ENCODE assay signal across 11 cellular contexts in genomic region chr9:137218212-137218753, GRCh38. TPM values are rescaled to one million over a fixed set of nuclear protein-coding genes. Genes with fewer than 3 reads are reported as not detected.
DNase-seq lines count a peak whose midpoint lies in the region; ATAC-seq and TF ChIP-seq lines count a peak whose summit lies in the region.
"Had no signal": no experiment of that assay in that cellular context is flagged by ENCODE, and none has a peak within 500 bp of the region (broad histone marks: within the 10 kb centered on the region; RNA-seq: fewer than 3 reads in every experiment).

No MANE protein-coding gene starts in this region.

- H3K4me3 ChIP-seq in left ventricle myocardium inferior = peak overlapping the region; percentile 59
- no peak overlapping the region for H3K4me3 ChIP-seq in right atrium auricular region
- no peak overlapping the region for H3K4me3 ChIP-seq in lower lobe of right lung
- no peak overlapping the region for H3K4me3 ChIP-seq in naive thymus-derived CD4-positive, alpha-beta T cell (ENCODE audit: low read length)

- ATAC-seq in lower lobe of right lung (no peak), GM18519 (IDR thresholded peaks at IDR 0.05; ENCODE audit: low FRiP score, unreplicated experiment) (no peak)
- no peak for ATAC-seq in CD4-positive, alpha-beta T cell (ENCODE audit: poor library complexity)
- no peak for ATAC-seq in naive thymus-derived CD4-positive, alpha-beta T cell

- TF ChIP-seq CTCF in left ventricle myocardium inferior (IDR thresholded peaks at IDR 0.05; ENCODE audit: borderline replicate concordance) (no peak), right atrium auricular region (IDR thresholded peaks at IDR 0.05) (no peak), lower lobe of right lung (IDR thresholded peaks at IDR 0.05) (no peak)
- no peak for TF ChIP-seq CTCF in CD4-positive, alpha-beta T cell (IDR thresholded peaks at IDR 0.05)

- CTCF ChIA-PET in CD4-positive, alpha-beta T cell (lab: Charles Lee) = interaction anchor here (1.1 kb wide), 1 partner anchor 9 kb away, joined by 3 read pairs; the partner anchor contains the start of gene RNF224
- CTCF ChIA-PET in naive thymus-derived CD4-positive, alpha-beta T cell (lab: Charles Lee) = no interaction called here

- H3K4me1 ChIP-seq in left ventricle myocardium inferior = peaks cover 52% of the 10 kb centered on the region
- H3K4me1 ChIP-seq in right atrium auricular region = peaks cover 0 to 44% of the 10 kb centered on the region in 2 donors
- peaks cover 33% of the 10 kb centered on the region for H3K4me1 ChIP-seq in lower lobe of right lung
- H3K4me1 ChIP-seq in naive thymus-derived CD4-positive, alpha-beta T cell (ENCODE audit: control insufficient read depth in 2 of 2, insufficient read depth in 2 of 2, low read length in 2 of 2) = peaks cover 0 to 5% of the 10 kb centered on the region in 2 donors

- no peaks in the 10 kb centered on the region for H3K9me3 Mint-ChIP-seq in CD4-positive, alpha-beta T cell
- H3K9me3 Mint-ChIP-seq in naive thymus-derived CD4-positive, alpha-beta T cell = no peaks in the 10 kb centered on the region
- H3K9me3 Mint-ChIP-seq: activated naive CD4-positive, alpha-beta T cell treated with anti-CD3 and anti-CD28 coated beads, Interleukin-2, amount 10 ng/mL, durations not matched to agents 7 days and 5 days had no signal

- peaks cover 15% of the 10 kb centered on the region for H3K36me3 ChIP-seq in left ventricle myocardium inferior
- no peaks in the 10 kb centered on the region for H3K36me3 ChIP-seq in right atrium auricular region
- H3K36me3 ChIP-seq in lower lobe of right lung = peaks cover 16% of the 10 kb centered on the region
- H3K36me3 ChIP-seq in naive thymus-derived CD4-positive, alpha-beta T cell (ENCODE audit: control insufficient read depth in 2 of 3, insufficient read depth in 3 of 3, low read length in 3 of 3) = peaks cover 0 to 28% (median 0%) of the 10 kb centered on the region in 3 experiments

- H3K27me3 Mint-ChIP-seq in CD4-positive, alpha-beta T cell = no peaks in the 10 kb centered on the region
- H3K27me3 Mint-ChIP-seq in naive thymus-derived CD4-positive, alpha-beta T cell = no peaks in the 10 kb centered on the region
- H3K27me3 Mint-ChIP-seq: activated naive CD4-positive, alpha-beta T cell treated with anti-CD3 and anti-CD28 coated beads, Interleukin-2, amount 10 ng/mL, durations not matched to agents 7 days and 5 days had no signal

- H3K4me1 Mint-ChIP-seq in CD4-positive, alpha-beta T cell (ENCODE audit: low read depth) = peaks cover 5% of the 10 kb centered on the region
- peaks cover 0 to 5% (median 0%) of the 10 kb centered on the region in 7 donors for H3K4me1 Mint-ChIP-seq in naive thymus-derived CD4-positive, alpha-beta T cell

- no peaks in the 10 kb centered on the region for H3K9me3 ChIP-seq in left ventricle myocardium inferior (replicated peaks)
- no peaks in the 10 kb centered on the region for H3K9me3 ChIP-seq in right atrium auricular region
- no peaks in the 10 kb centered on the region for H3K9me3 ChIP-seq in lower lobe of right lung
- no peaks in the 10 kb centered on the region for H3K9me3 ChIP-seq in CD4-positive, alpha-beta T cell (ENCODE audit: control insufficient read depth, low read length)
- H3K9me3 ChIP-seq in naive thymus-derived CD4-positive, alpha-beta T cell (ENCODE audit: control insufficient read depth in 2 of 3, low read length in 3 of 3) = no peaks in the 10 kb centered on the region

- POLR2A ChIA-PET in CD4-positive, alpha-beta T cell (lab: Charles Lee) = no interaction called here
- POLR2A ChIA-PET in naive thymus-derived CD4-positive, alpha-beta T cell (lab: Charles Lee) = interaction anchor here (1.3 kb wide), 1 partner anchor 24 kb away, joined by 3 read pairs; no protein-coding TSS in a partner anchor

- DNase-seq in left ventricle myocardium inferior = no peak
- no peak for DNase-seq in right atrium auricular region (ENCODE audit: low spot score)
- no peak for DNase-seq in lower lobe of right lung
- no peak for DNase-seq in CD4-positive, alpha-beta T cell
- DNase-seq in naive thymus-derived CD4-positive, alpha-beta T cell = no peak
- DNase-seq: activated naive CD4-positive, alpha-beta T cell treated with anti-CD3 and anti-CD28 coated beads, Interleukin-2, amount 10 ng/mL, durations not matched to agents 7 days and 5 days; caudate nucleus; occipital lobe had no signal

- peak overlapping the region; percentile 66 for H3K27ac ChIP-seq in left ventricle myocardium inferior (replicated peaks)
- peak overlapping the region in 1 of 2 donors; percentile 42 for H3K27ac ChIP-seq in right atrium auricular region
- peak overlapping the region; percentile 67 for H3K27ac ChIP-seq in lower lobe of right lung
- H3K27ac ChIP-seq in CD4-positive, alpha-beta T cell (ENCODE audit: low read depth, low read length) = no peak overlapping the region
- H3K27ac ChIP-seq in naive thymus-derived CD4-positive, alpha-beta T cell (ENCODE audit: low read depth, low read length) = no peak overlapping the region
- H3K27ac ChIP-seq: SK-N-MC had no signal

- H3K4me3 Mint-ChIP-seq in CD4-positive, alpha-beta T cell = no peak overlapping the region
- H3K4me3 Mint-ChIP-seq in naive thymus-derived CD4-positive, alpha-beta T cell = no peak overlapping the region
- H3K4me3 Mint-ChIP-seq: activated naive CD4-positive, alpha-beta T cell treated with anti-CD3 and anti-CD28 coated beads, Interleukin-2, amount 10 ng/mL, durations not matched to agents 7 days and 5 days had no signal

- no peak overlapping the region for H3K27ac Mint-ChIP-seq in CD4-positive, alpha-beta T cell
- H3K27ac Mint-ChIP-seq in naive thymus-derived CD4-positive, alpha-beta T cell = no peak overlapping the region
- H3K27ac Mint-ChIP-seq: activated naive CD4-positive, alpha-beta T cell treated with anti-CD3 and anti-CD28 coated beads, Interleukin-2, amount 10 ng/mL, durations not matched to agents 7 days and 5 days had no signal

- H3K27me3 ChIP-seq in left ventricle myocardium inferior (ENCODE audit: low read depth) (no peaks in the 10 kb centered on the region), right atrium auricular region (no peaks in the 10 kb centered on the region), lower lobe of right lung (ENCODE audit: low read depth) (no peaks in the 10 kb centered on the region)
- H3K27me3 ChIP-seq in CD4-positive, alpha-beta T cell (ENCODE audit: control insufficient read depth, insufficient read depth, low read length) = no peaks in the 10 kb centered on the region
- no peaks in the 10 kb centered on the region for H3K27me3 ChIP-seq in naive thymus-derived CD4-positive, alpha-beta T cell (ENCODE audit: control insufficient read depth in 2 of 2, insufficient read depth in 2 of 2, low read length in 2 of 2)

- no peaks in the 10 kb centered on the region for H3K36me3 Mint-ChIP-seq in CD4-positive, alpha-beta T cell (ENCODE audit: low read depth)
- no peaks in the 10 kb centered on the region for H3K36me3 Mint-ChIP-seq in naive thymus-derived CD4-positive, alpha-beta T cell
- H3K36me3 Mint-ChIP-seq: activated naive CD4-positive, alpha-beta T cell treated with anti-CD3 and anti-CD28 coated beads, Interleukin-2, amount 10 ng/mL, durations not matched to agents 7 days and 5 days had no signal

- intact Hi-C loops in left ventricle myocardium inferior (cut with micrococcal nuclease) (no loop called here), lower lobe of right lung (cut with DNase I) (no loop called here)
- intact Hi-C loops in CD4-positive, alpha-beta T cell (cut with DNase I, micrococcal nuclease) = no loop called here
- intact Hi-C loops in naive thymus-derived CD4-positive, alpha-beta T cell (cut with micrococcal nuclease) = no loop called here

RNA-seq across cellular contexts. Expression of gene RNF208, which starts 3.8 kb away (rescaled TPM):
- total RNA-seq in left ventricle myocardium inferior (31.5 TPM), right atrium auricular region (1 to 10 TPM; 5.9 to 7.9 TPM), lower lobe of right lung (5.8 TPM)
- under 1 TPM; 0.66 to 0.67 TPM for total RNA-seq in CD4-positive, alpha-beta T cell
- 1 to 10 TPM in 4 of 5 experiments, under 1 TPM in 1; 0.85 to 4.3 (median 1.2) TPM for total RNA-seq in naive thymus-derived CD4-positive, alpha-beta T cell
- polyA plus RNA-seq in naive thymus-derived CD4-positive, alpha-beta T cell = not detected

RNA-seq across cellular contexts. Expression of gene CYSRT1, which starts 6.7 kb away (rescaled TPM):
- total RNA-seq in left ventricle myocardium inferior = 0.27 TPM
- total RNA-seq in right atrium auricular region = under 1 TPM; 0.35 to 0.85 TPM
- total RNA-seq in lower lobe of right lung = 0.59 TPM
- total RNA-seq in CD4-positive, alpha-beta T cell = under 1 TPM; 0.33 to 0.42 TPM
- total RNA-seq in naive thymus-derived CD4-positive, alpha-beta T cell = under 1 TPM in 3 of 5 experiments, not detected in 2; 0.45 to 0.63 (median 0.46) TPM
- polyA plus RNA-seq in naive thymus-derived CD4-positive, alpha-beta T cell = under 1 TPM in 1 of 2 donors, not detected in 1; 0.52 TPM
- total RNA-seq: occipital lobe had no signal

RNA-seq across cellular contexts. Expression of gene RNF224, which starts 9.0 kb away (rescaled TPM):
- not detected for total RNA-seq in left ventricle myocardium inferior
- total RNA-seq in right atrium auricular region = not detected
- total RNA-seq in lower lobe of right lung = 0.21 TPM
- total RNA-seq in CD4-positive, alpha-beta T cell = under 1 TPM in 1 of 2 experiments, not detected in 1; 0.14 TPM
- under 1 TPM in 1 of 5 experiments, not detected in 4; 0.12 TPM for total RNA-seq in naive thymus-derived CD4-positive, alpha-beta T cell
- polyA plus RNA-seq in naive thymus-derived CD4-positive, alpha-beta T cell = not detected
- total RNA-seq: HT1080, occipital lobe had no signal

RNA-seq across cellular contexts. Expression of gene SLC34A3, which starts 12.4 kb away (rescaled TPM):
- total RNA-seq in left ventricle myocardium inferior (not detected), right atrium auricular region (not detected), lower lobe of right lung (not detected)
- total RNA-seq in CD4-positive, alpha-beta T cell = not detected
- under 1 TPM in 2 of 5 experiments, not detected in 3; 0.16 TPM for total RNA-seq in naive thymus-derived CD4-positive, alpha-beta T cell
- not detected for polyA plus RNA-seq in naive thymus-derived CD4-positive, alpha-beta T cell
- total RNA-seq: HT1080 had no signal

RNA-seq across cellular contexts. Expression of gene NDOR1, which starts 12.8 kb away (rescaled TPM):
- total RNA-seq in left ventricle myocardium inferior (6.5 TPM), right atrium auricular region (1 to 10 TPM; 6.6 TPM), lower lobe of right lung (15.6 TPM)
- total RNA-seq in CD4-positive, alpha-beta T cell = 10 to 100 TPM; 22.8 to 25.3 TPM
- 10 to 100 TPM; 32.2 to 42.0 (median 34.0) TPM for total RNA-seq in naive thymus-derived CD4-positive, alpha-beta T cell
- polyA plus RNA-seq in naive thymus-derived CD4-positive, alpha-beta T cell = 10 to 100 TPM in 1 of 2 donors, 1 to 10 TPM in 1; 4.5 to 10.3 TPM

Comparison
In these comparisons a context has a peak if more than half of its experiments do, and no peak if none do; other contexts are left out.
1. H3K27ac ChIP-seq: peak in left ventricle myocardium inferior (single experiment) and lower lobe of right lung (single experiment); none in CD4-positive, alpha-beta T cell (single experiment) and naive thymus-derived CD4-positive, alpha-beta T cell (single experiment).